In the genomic region with DNA sequence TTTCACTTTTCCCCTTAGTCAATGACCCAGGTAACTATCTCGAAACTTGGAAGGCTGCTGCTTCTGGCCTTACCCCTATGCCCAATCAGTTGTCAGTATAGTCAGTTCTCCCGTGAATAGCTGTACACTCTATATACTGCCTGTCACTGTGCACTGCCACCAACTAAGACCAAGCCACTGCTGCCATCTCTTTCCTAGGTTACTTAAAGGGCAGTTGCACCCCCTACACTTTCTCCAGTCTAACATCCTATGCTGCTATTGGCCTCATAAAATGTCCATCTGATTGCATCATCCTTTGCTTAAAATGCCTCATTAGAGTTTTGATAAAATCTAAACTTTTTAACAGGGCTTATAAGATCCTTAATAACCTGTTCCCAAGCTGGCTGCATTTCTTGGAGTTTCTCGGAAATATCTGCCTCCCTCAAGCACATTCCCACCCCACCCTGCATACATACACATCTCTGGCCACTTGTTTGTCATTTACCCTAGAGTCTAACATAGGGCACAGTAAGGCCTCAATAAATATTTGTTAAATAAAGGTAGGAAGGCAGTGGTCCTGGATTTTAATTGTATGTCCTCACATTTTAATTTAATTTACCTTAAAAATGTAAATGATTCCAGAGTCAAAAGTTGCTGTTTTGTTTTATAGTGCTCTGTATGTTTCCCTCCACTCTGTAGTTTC, we compare ENCODE assay signal across 9 cellular contexts. TPM values are rescaled to one million over a fixed set of nuclear protein-coding genes. Genes with fewer than 3 reads are reported as not detected.
DNase-seq lines count a peak whose midpoint lies in the region; ATAC-seq, FAIRE-seq and TF ChIP-seq lines count a peak whose summit lies in the region.
"Had no signal": no experiment of that assay in that cellular context is flagged by ENCODE, and none has a peak within 500 bp of the region (broad histone marks: within the 10 kb centered on the region; RNA-seq: fewer than 3 reads in every experiment).

No MANE protein-coding gene starts in this region.

- CTCF ChIA-PET in activated naive CD4-positive, alpha-beta T cell treated with anti-CD3 and anti-CD28 coated beads, Interleukin-2, amount 10 ng/mL, durations not matched to agents 7 days and 5 days (lab: Charles Lee), result interaction anchor here (0.5 to 1.7 kb wide), 6 partner anchors 11 to 254 kb away, joined by 3 to 7 read pairs (median 4); no protein-coding TSS in a partner anchor

- H3K9me3 Mint-ChIP-seq in activated naive CD4-positive, alpha-beta T cell treated with anti-CD3 and anti-CD28 coated beads, Interleukin-2, amount 10 ng/mL, durations not matched to agents 7 days and 5 days, result no peaks in the 10 kb centered on the region
- H3K9me3 Mint-ChIP-seq in central memory CD8-positive, alpha-beta T cell, result no peaks in the 10 kb centered on the region

- 53 to 70% methylated on average over 3 of the region's 3 CpGs for WGBS in tibial nerve, 2 donors

- no peak overlapping the region for H3K9ac ChIP-seq in kidney (ENCODE audit: low read length in 2 of 2)

- TF ChIP-seq EP300 in Ishikawa (IDR thresholded peaks at IDR 0.05; ENCODE audit: borderline replicate concordance), result no peak
- TF ChIP-seq EP300 in tibial nerve (IDR thresholded peaks at IDR 0.05), result no peak

- H3K27ac ChIP-seq in tibial nerve (peak overlapping the region in 3 of 4 donors; percentile 21 to 67 (median 57)), kidney (ENCODE audit: low read depth in 2 of 2, low read length in 2 of 2) (no peak overlapping the region)

- peaks cover 45% of the 10 kb centered on the region for H3K36me3 Mint-ChIP-seq in activated naive CD4-positive, alpha-beta T cell treated with anti-CD3 and anti-CD28 coated beads, Interleukin-2, amount 10 ng/mL, durations not matched to agents 7 days and 5 days
- peaks cover 16% of the 10 kb centered on the region for H3K36me3 Mint-ChIP-seq in central memory CD8-positive, alpha-beta T cell (ENCODE audit: insufficient read depth)

- ATAC-seq in central memory CD8-positive, alpha-beta T cell (replicated peaks; ENCODE audit: extremely low read depth, poor library complexity, severe bottlenecking), result no peak
- ATAC-seq in GM18868 (IDR thresholded peaks at IDR 0.05; ENCODE audit: unreplicated experiment), result no peak

- H3K4me3 Mint-ChIP-seq in activated naive CD4-positive, alpha-beta T cell treated with anti-CD3 and anti-CD28 coated beads, Interleukin-2, amount 10 ng/mL, durations not matched to agents 7 days and 5 days, result no peak overlapping the region
- peak overlapping the region; percentile 7 for H3K4me3 Mint-ChIP-seq in central memory CD8-positive, alpha-beta T cell

- no peak for TF ChIP-seq RAD21 in Ishikawa (IDR thresholded peaks at IDR 0.05; ENCODE audit: low read depth)

- H3K4me3 ChIP-seq in tibial nerve (no peak overlapping the region), kidney (ENCODE audit: low read length in 2 of 2) (no peak overlapping the region)

- TF ChIP-seq CTCF in tibial nerve (IDR thresholded peaks at IDR 0.05) (no peak), kidney (IDR thresholded peaks at IDR 0.05; ENCODE audit: borderline replicate concordance, extremely low read depth, insufficient read depth) (no peak)

- H3K9me3 ChIP-seq in tibial nerve (no peaks in the 10 kb centered on the region), kidney (ENCODE audit: control insufficient read depth in 1 of 2, low read length in 2 of 2) (no peaks in the 10 kb centered on the region)

- H3K27ac Mint-ChIP-seq in activated naive CD4-positive, alpha-beta T cell treated with anti-CD3 and anti-CD28 coated beads, Interleukin-2, amount 10 ng/mL, durations not matched to agents 7 days and 5 days, result peak overlapping the region; percentile 84
- H3K27ac Mint-ChIP-seq in central memory CD8-positive, alpha-beta T cell (ENCODE audit: low read depth), result peak overlapping the region; percentile 85

- H3K36me3 ChIP-seq in tibial nerve, result no peaks in the 10 kb centered on the region
- H3K36me3 ChIP-seq in kidney (ENCODE audit: control insufficient read depth in 1 of 2, insufficient read depth in 2 of 2, low read length in 2 of 2), result no peaks in the 10 kb centered on the region

- no peaks in the 10 kb centered on the region for H3K27me3 Mint-ChIP-seq in activated naive CD4-positive, alpha-beta T cell treated with anti-CD3 and anti-CD28 coated beads, Interleukin-2, amount 10 ng/mL, durations not matched to agents 7 days and 5 days
- no peaks in the 10 kb centered on the region for H3K27me3 Mint-ChIP-seq in central memory CD8-positive, alpha-beta T cell

- no peaks in the 10 kb centered on the region for H3K27me3 ChIP-seq in tibial nerve

- H3K4me1 ChIP-seq in tibial nerve (peaks cover 0 to 32% (median 8%) of the 10 kb centered on the region in 4 donors), kidney (ENCODE audit: control insufficient read depth in 1 of 2, insufficient read depth in 1 of 2, low read depth in 1 of 2, low read length in 2 of 2) (no peaks in the 10 kb centered on the region)

- peaks cover 93% of the 10 kb centered on the region for H3K4me1 Mint-ChIP-seq in activated naive CD4-positive, alpha-beta T cell treated with anti-CD3 and anti-CD28 coated beads, Interleukin-2, amount 10 ng/mL, durations not matched to agents 7 days and 5 days
- H3K4me1 Mint-ChIP-seq in central memory CD8-positive, alpha-beta T cell, result peaks cover 83% of the 10 kb centered on the region

- no peak for TF ChIP-seq POLR2A in tibial nerve (IDR thresholded peaks at IDR 0.05)

- intact Hi-C loops in kidney (cut with DNase I), result no loop called here

- no peak for FAIRE-seq in kidney (lab: Jason Lieb, UNC)

- DNase-seq in activated naive CD4-positive, alpha-beta T cell treated with anti-CD3 and anti-CD28 coated beads, Interleukin-2, amount 10 ng/mL, durations not matched to agents 7 days and 5 days, result peak; percentile 39
- no peak for DNase-seq in activated naive CD4-positive, alpha-beta T cell treated with anti-CD3 and anti-CD28 coated beads, Interleukin-2, amount 50 U/mL, for 16 hours
- no peak for DNase-seq in central memory CD8-positive, alpha-beta T cell (ENCODE audit: low spot score in 2 of 2)
- DNase-seq in tibial nerve (ENCODE audit: low spot score in 2 of 2) (no peak), NOMO-1 treated with dmso at 0.1 percent for 144 hours (lab: John Stamatoyannopoulos, UW; ENCODE audit: unreplicated experiment) (no peak), kidney (no peak)
- DNase-seq: GF-D8 had no signal

TF ChIP-seq in Ishikawa, 13 proteins besides CTCF, POLR2A, EP300 and RAD21:
- TF ChIP-seq ZBTB7A (IDR thresholded peaks at IDR 0.05; ENCODE audit: low read depth) (no peak), TAF1 (IDR thresholded peaks at IDR 0.05; ENCODE audit: low read depth) (no peak), CEBPB (IDR thresholded peaks at IDR 0.05) (peak; percentile 72), CREB1 (IDR thresholded peaks at IDR 0.05; ENCODE audit: low read depth) (no peak), TEAD4 (IDR thresholded peaks at IDR 0.05) (no peak), FOXM1 (IDR thresholded peaks at IDR 0.05; ENCODE audit: borderline replicate concordance, low read depth) (no peak)
- TF ChIP-seq, protein P1, sequence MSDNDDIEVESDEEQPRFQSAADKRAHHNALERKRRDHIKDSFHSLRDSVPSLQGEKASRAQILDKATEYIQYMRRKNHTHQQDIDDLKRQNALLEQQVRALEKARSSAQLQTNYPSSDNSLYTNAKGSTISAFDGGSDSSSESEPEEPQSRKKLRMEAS (IDR thresholded peaks at IDR 0.05), result no peak

RNA-seq across cellular contexts. Expression of gene TNFAIP8, which starts 32.7 kb away (rescaled TPM):
- total RNA-seq in tibial nerve (10 to 100 TPM; 15.3 to 19.4 (median 17.8) TPM), kidney (41.5 TPM)
- 13.3 TPM for polyA plus RNA-seq in kidney (ENCODE audit: insufficient read depth, low read depth, low replicate concordance)

Comparison
In these comparisons a context has a peak if more than half of its experiments do, and no peak if none do; other contexts are left out.
1. H3K27ac ChIP-seq: peak in tibial nerve (3 of 4); none in kidney (0 of 2).